In genomic region chr6:2819115-2819514, GRCh38 we compare ENCODE assay signal across 13 cellular contexts. TPM values are rescaled to one million over a fixed set of nuclear protein-coding genes. Genes with fewer than 3 reads are reported as not detected.
DNase-seq lines count a peak whose midpoint lies in the region; ATAC-seq and TF ChIP-seq lines count a peak whose summit lies in the region.
"Had no signal": no experiment of that assay in that cellular context is flagged by ENCODE, and none has a peak within 500 bp of the region (broad histone marks: within the 10 kb centered on the region; RNA-seq: fewer than 3 reads in every experiment).

No MANE protein-coding gene starts in this region.

- H3K27ac ChIP-seq in BLaER1 (peak overlapping the region; percentile 95), angular gyrus (ENCODE audit: low read depth, low read length) (peak overlapping the region; percentile 69), heart right ventricle (peak overlapping the region in 7 of 10 donors; percentile 43 to 72 (median 68))

- H3K4me1 ChIP-seq in BLaER1 (peaks cover 55% of the 10 kb centered on the region), heart right ventricle (peaks cover 3 to 39% (median 32%) of the 10 kb centered on the region in 9 donors)

- H3K4me3 Mint-ChIP-seq in progenitor cell of endocrine pancreas (ENCODE audit: low read depth): no peak overlapping the region
- H3K4me3 Mint-ChIP-seq in activated T-helper 2 cell treated with anti-CD3 and anti-CD28 coated beads, Interferon-gamma antibody, Interleukin-2, Interleukin-4, amounts not matched to agents 10 μg/mL and 5 μg/mL and 100 μg/mL, durations not matched to agents 14 hours and 24 hours and 36 hours (ENCODE audit: low read depth): no peak overlapping the region
- H3K4me3 Mint-ChIP-seq: naive thymus-derived CD4-positive, alpha-beta T cell; type B pancreatic cell had no signal

- H3K36me3 ChIP-seq in BLaER1 (peaks cover 12% of the 10 kb centered on the region; the same call in 1 of the 2 replicates), heart right ventricle (no peaks in the 10 kb centered on the region)

- intact Hi-C loops in heart right ventricle (cut with DNase I): no loop called here
- intact Hi-C loops in activated T-helper 2 cell treated with anti-CD3 and anti-CD28 coated beads, Interferon-gamma antibody, Interleukin-2, Interleukin-4, amounts not matched to agents 10 μg/mL and 5 μg/mL and 100 μg/mL, durations not matched to agents 14 hours and 24 hours and 36 hours (cut with micrococcal nuclease): loop anchor here (2.0 kb wide), 1 partner anchor 18 kb away; no protein-coding TSS in a partner anchor

- peaks cover 21% of the 10 kb centered on the region for H3K9me3 Mint-ChIP-seq in progenitor cell of endocrine pancreas (ENCODE audit: low read depth)
- peaks cover 33% of the 10 kb centered on the region for H3K9me3 Mint-ChIP-seq in activated T-helper 2 cell treated with anti-CD3 and anti-CD28 coated beads, Interferon-gamma antibody, Interleukin-2, Interleukin-4, amounts not matched to agents 10 μg/mL and 5 μg/mL and 100 μg/mL, durations not matched to agents 14 hours and 24 hours and 36 hours

- peak overlapping the region; percentile 18 for H3K27ac Mint-ChIP-seq in progenitor cell of endocrine pancreas
- H3K27ac Mint-ChIP-seq in activated T-helper 2 cell treated with anti-CD3 and anti-CD28 coated beads, Interferon-gamma antibody, Interleukin-2, Interleukin-4, amounts not matched to agents 10 μg/mL and 5 μg/mL and 100 μg/mL, durations not matched to agents 14 hours and 24 hours and 36 hours: no peak overlapping the region

- no peaks in the 10 kb centered on the region for H4K20me1 ChIP-seq in BLaER1

- H3K36me3 Mint-ChIP-seq in progenitor cell of endocrine pancreas (ENCODE audit: insufficient read depth): peaks cover 6% of the 10 kb centered on the region
- peaks cover 27% of the 10 kb centered on the region for H3K36me3 Mint-ChIP-seq in activated T-helper 2 cell treated with anti-CD3 and anti-CD28 coated beads, Interferon-gamma antibody, Interleukin-2, Interleukin-4, amounts not matched to agents 10 μg/mL and 5 μg/mL and 100 μg/mL, durations not matched to agents 14 hours and 24 hours and 36 hours (ENCODE audit: low read depth)

- no peak for TF ChIP-seq CTCF in heart right ventricle (IDR thresholded peaks at IDR 0.05)
- no peak for TF ChIP-seq CTCF in progenitor cell of endocrine pancreas (IDR thresholded peaks at IDR 0.05; ENCODE audit: unreplicated experiment)

- 73 to 75% methylated on average over 5 of the region's 5 CpGs for WGBS in heart right ventricle, 2 donors

- H3K4me2 ChIP-seq in BLaER1: peak overlapping the region; percentile 69

- DNase-seq in heart right ventricle (no peak), progenitor cell of endocrine pancreas (ENCODE audit: low spot score, unreplicated experiment) (no peak), CD1c-positive myeloid dendritic cell (ENCODE audit: extremely low spot score) (no peak)
- DNase-seq in activated T-helper 2 cell treated with anti-CD3 and anti-CD28 coated beads, Interferon-gamma antibody, Interleukin-2, Interleukin-4, amounts not matched to agents 10 μg/mL and 5 μg/mL and 100 μg/mL, durations not matched to agents 14 hours and 24 hours and 36 hours (ENCODE audit: low spot score): no peak
- DNase-seq: activated CD4-positive, alpha-beta T cell treated with anti-CD3 and anti-CD28 coated beads for 1 hour; foreskin fibroblast; NCI-H1105 treated with DMSO at 0.1 percent for 48 hours had no signal

- no peaks in the 10 kb centered on the region for H3K27me3 Mint-ChIP-seq in progenitor cell of endocrine pancreas
- H3K27me3 Mint-ChIP-seq in activated T-helper 2 cell treated with anti-CD3 and anti-CD28 coated beads, Interferon-gamma antibody, Interleukin-2, Interleukin-4, amounts not matched to agents 10 μg/mL and 5 μg/mL and 100 μg/mL, durations not matched to agents 14 hours and 24 hours and 36 hours (ENCODE audit: low read depth): no peaks in the 10 kb centered on the region
- H3K27me3 Mint-ChIP-seq: naive thymus-derived CD4-positive, alpha-beta T cell had no signal

- peaks cover 18% of the 10 kb centered on the region for H3K4me1 Mint-ChIP-seq in progenitor cell of endocrine pancreas (ENCODE audit: low read depth)
- peaks cover 35% of the 10 kb centered on the region for H3K4me1 Mint-ChIP-seq in activated T-helper 2 cell treated with anti-CD3 and anti-CD28 coated beads, Interferon-gamma antibody, Interleukin-2, Interleukin-4, amounts not matched to agents 10 μg/mL and 5 μg/mL and 100 μg/mL, durations not matched to agents 14 hours and 24 hours and 36 hours (ENCODE audit: low read depth)

- peaks cover 33% of the 10 kb centered on the region for H3K9me3 ChIP-seq in BLaER1
- H3K9me3 ChIP-seq in heart right ventricle: peaks cover 0 to 20% (median 7%) of the 10 kb centered on the region in 11 donors

- H3K4me3 ChIP-seq in BLaER1 (peak overlapping the region; percentile 28; the same call in 1 of the 2 replicates), heart right ventricle (no peak overlapping the region)

- peak overlapping the region; percentile 78; the same call in 1 of the 2 replicates for H3K9ac ChIP-seq in BLaER1

- H3K27me3 ChIP-seq in BLaER1: no peaks in the 10 kb centered on the region
- H3K27me3 ChIP-seq in heart right ventricle: no peaks in the 10 kb centered on the region

- peak; percentile 22 to 53 (median 38) for ATAC-seq in heart right ventricle
- no peak for ATAC-seq in HG03571 (IDR thresholded peaks at IDR 0.05; ENCODE audit: unreplicated experiment)
- ATAC-seq in HG02763 (IDR thresholded peaks at IDR 0.05; ENCODE audit: unreplicated experiment): no peak

RNA-seq across cellular contexts. Expression of gene SERPINB1, which starts 22.5 kb away (rescaled TPM):
- total RNA-seq in heart right ventricle (10 to 100 TPM; 17.7 to 73.7 (median 22.5) TPM), progenitor cell of endocrine pancreas (57.4 and 61.6 TPM in 2 replicates)
- 10 to 100 TPM; 16.3 to 16.6 TPM for polyA plus RNA-seq in heart right ventricle
- 102 and 103 TPM in 2 replicates for total RNA-seq in activated T-helper 2 cell treated with anti-CD3 and anti-CD28 coated beads, Interferon-gamma antibody, Interleukin-2, Interleukin-4, amounts not matched to agents 10 μg/mL and 5 μg/mL and 100 μg/mL, durations not matched to agents 14 hours and 24 hours and 36 hours

RNA-seq across cellular contexts. Expression of gene WRNIP1, which starts 53.9 kb away (rescaled TPM):
- total RNA-seq in heart right ventricle (10 to 100 TPM; 29.7 to 41.7 (median 35.4) TPM), progenitor cell of endocrine pancreas (40.4 and 42.5 TPM in 2 replicates)
- 10 to 100 TPM; 35.8 to 44.9 TPM for polyA plus RNA-seq in heart right ventricle
- total RNA-seq in activated T-helper 2 cell treated with anti-CD3 and anti-CD28 coated beads, Interferon-gamma antibody, Interleukin-2, Interleukin-4, amounts not matched to agents 10 μg/mL and 5 μg/mL and 100 μg/mL, durations not matched to agents 14 hours and 24 hours and 36 hours: 47.2 and 47.8 TPM in 2 replicates

Comparison
In these comparisons a context has a peak if more than half of its experiments do, and no peak if none do; other contexts are left out.
1. ATAC-seq: peak in heart right ventricle (8 of 8); none in HG03571 (single experiment) and HG02763 (single experiment).
2. Peak in every context shown above with its lines, with median percentiles within 50 percentile points of each other: H3K27ac ChIP-seq.